ENCODE assay signal across 9 cellular contexts in genomic region chr3:74614133-74614967, GRCh38. TPM values are rescaled to one million over a fixed set of nuclear protein-coding genes. Genes with fewer than 3 reads are reported as not detected.
DNase-seq lines count a peak whose midpoint lies in the region; ATAC-seq, FAIRE-seq and TF ChIP-seq lines count a peak whose summit lies in the region.
"Had no signal": no experiment of that assay in that cellular context is flagged by ENCODE, and none has a peak within 500 bp of the region (broad histone marks: within the 10 kb centered on the region; RNA-seq: fewer than 3 reads in every experiment).

Gene CNTN3, minus strand, starts transcription at chr3:74614659. Its CDS starts 93,547 bp downstream, at chr3:74521112.

- intact Hi-C loops in mammary epithelial cell (cut with micrococcal nuclease) = loop anchor here (5.0 to 10.0 kb wide), 2 partner anchors 82 to 170 kb away; no protein-coding TSS in a partner anchor

- H3K4me1 ChIP-seq in mammary epithelial cell (ENCODE audit: insufficient read depth, low read length) = peaks cover 22% of the 10 kb centered on the region
- H3K4me1 ChIP-seq in small intestine (ENCODE audit: control insufficient read depth in 2 of 2, insufficient read depth in 1 of 2, low read depth in 1 of 2, low read length in 1 of 2) = no peaks in the 10 kb centered on the region

- POLR2A ChIA-PET in HEK293T (lab: Yijun Ruan, JAX) = no interaction called here

- DNase-seq in HEK293T (ENCODE audit: extremely low spot score) (peak; percentile 39), mammary epithelial cell (peak; percentile 57), iris pigment epithelial cell (ENCODE audit: low read depth) (peak; percentile 27), small intestine (no peak), NCI-H510A (lab: John Stamatoyannopoulos, UW) (no peak), NCI-H187 (lab: John Stamatoyannopoulos, UW) (no peak), NK-92 (lab: John Stamatoyannopoulos, UW; ENCODE audit: unreplicated experiment) (no peak)
- DNase-seq: NCI-H2171 treated with DMSO at 0.1 percent for 48 hours had no signal

- H3K36me3 ChIP-seq in mammary epithelial cell (ENCODE audit: insufficient read depth, low read length) = no peaks in the 10 kb centered on the region
- H3K36me3 ChIP-seq in small intestine (ENCODE audit: control insufficient read depth in 2 of 2, insufficient read depth in 2 of 2, low read length in 2 of 2) = no peaks in the 10 kb centered on the region

- FAIRE-seq in small intestine (lab: Jason Lieb, UNC) = no peak

- H3K4me2 ChIP-seq in mammary epithelial cell (ENCODE audit: insufficient read depth, low read depth, low read length) = peak within 1 kb of the TSS; percentile 91

- ATAC-seq in GM19467 (IDR thresholded peaks at IDR 0.05; ENCODE audit: unreplicated experiment) = no peak

- CTCF ChIA-PET in HEK293T (lab: Yijun Ruan, JAX) = no interaction called here
- CTCF ChIA-PET in mammary epithelial cell (lab: Charles Lee; ENCODE audit: low non-redundant PET) = no interaction called here

- H3K27me3 ChIP-seq in mammary epithelial cell (ENCODE audit: insufficient read depth, low read length) (no peaks in the 10 kb centered on the region), small intestine (ENCODE audit: control insufficient read depth in 2 of 2, insufficient read depth in 2 of 2, low read length in 2 of 2) (peaks cover 0 to 4% of the 10 kb centered on the region in 2 donors)

- H3K9ac ChIP-seq in mammary epithelial cell (ENCODE audit: insufficient read depth, low read length) = peak within 1 kb of the TSS; percentile 97

- H3K9me3 ChIP-seq in mammary epithelial cell (replicated peaks; ENCODE audit: insufficient read depth, low read length) (no peaks in the 10 kb centered on the region), small intestine (ENCODE audit: control insufficient read depth, low read depth) (no peaks in the 10 kb centered on the region)

- no peaks in the 10 kb centered on the region for H4K20me1 ChIP-seq in mammary epithelial cell (ENCODE audit: insufficient read depth, low read length)

- in situ Hi-C loops in mammary epithelial cell (cut with MboI; ENCODE audit: low sequenced_read_pairs in 2 of 2) = no loop called here

- peaks cover 59% of the 10 kb centered on the region for H3K79me2 ChIP-seq in mammary epithelial cell (ENCODE audit: insufficient read depth, low read length)

- H3K4me3 ChIP-seq in mammary epithelial cell (replicated peaks in 1 of 3; ENCODE audit: insufficient read depth in 1 of 3, low read depth in 2 of 3, low read length in 3 of 3) (peak within 1 kb of the TSS; percentile 59 to 83 (median 71)), small intestine (ENCODE audit: low read depth in 1 of 2, low read length in 2 of 2) (peak within 1 kb of the TSS; percentile 25 to 52)

- dilution Hi-C loops in mammary epithelial cell (cut with HindIII; ENCODE audit: low sequenced_read_pairs) = no loop called here

- peak within 1 kb of the TSS; percentile 79 for H2AFZ ChIP-seq in mammary epithelial cell (ENCODE audit: low read depth, low read length)

- H3K27ac ChIP-seq in mammary epithelial cell (ENCODE audit: insufficient read depth, low read depth, low read length) = peak within 1 kb of the TSS; percentile 98
- no peak within 1 kb of the TSS for H3K27ac ChIP-seq in small intestine (ENCODE audit: low read depth in 1 of 2, low read length in 1 of 2)

- no TSS peak for BruUV-seq in mammary epithelial cell (replicated peaks; lab: Mats Ljungman, UMichigan)

- TF ChIP-seq CTCF in mammary epithelial cell (conservative IDR thresholded peaks at IDR 0.05 in 1 of 2, IDR thresholded peaks at IDR 0.05 in 1 of 2; ENCODE audit: extremely low read depth in 1 of 2, insufficient read depth in 1 of 2, low read depth in 1 of 2, low read length in 2 of 2) = no peak

- WGBS in mammary epithelial cell (ENCODE audit: low coverage, missing lambda C conversion rate) = 0% methylated on average over 5 of the region's 107 CpGs
- WGBS in small intestine, 3 donors = 4 to 8% (median 4%) methylated on average over 56 to 107 of the region's 107 CpGs

TF ChIP-seq in HEK293T, 16 proteins besides CTCF, POLR2A, EP300 and RAD21:
- TF ChIP-seq HDGF (IDR thresholded peaks at IDR 0.05; ENCODE audit: borderline replicate concordance) (no peak), TARDBP (IDR thresholded peaks at IDR 0.05) (no peak), LEF1 (IDR thresholded peaks at IDR 0.05; ENCODE audit: borderline replicate concordance) (no peak), NFRKB (IDR thresholded peaks at IDR 0.05) (no peak), ELF4 (IDR thresholded peaks at IDR 0.05) (no peak), L3MBTL2 (conservative IDR thresholded peaks at IDR 0.05) (no peak), SP1 (IDR thresholded peaks at IDR 0.05) (no peak), ARNT (IDR thresholded peaks at IDR 0.05) (no peak), BHLHE40 (IDR thresholded peaks at IDR 0.05; ENCODE audit: borderline replicate concordance) (no peak), FOXA1 (IDR thresholded peaks at IDR 0.05) (no peak), FOXM1 (IDR thresholded peaks at IDR 0.05; ENCODE audit: borderline replicate concordance) (no peak), SUZ12 (IDR thresholded peaks at IDR 0.05) (no peak)

RNA-seq across cellular contexts. Expression of gene CNTN3, which starts in this region (rescaled TPM):
- total RNA-seq in mammary epithelial cell = 10 to 100 TPM; 29.8 to 32.7 TPM
- polyA plus RNA-seq in mammary epithelial cell (11.9 TPM), small intestine (under 1 TPM in 1 of 3 donors, not detected in 2; 0.66 TPM)
- polyA minus RNA-seq in mammary epithelial cell = 22.9 TPM

Comparison
In these comparisons a context has a peak if more than half of its experiments do, and no peak if none do; other contexts are left out.
1. DNase-seq: peak in HEK293T (single experiment), mammary epithelial cell (single experiment) and iris pigment epithelial cell (single experiment); none in small intestine (single experiment), NCI-H510A (single experiment), NCI-H187 (0 of 2) and NK-92 (single experiment).